ENCODE assay signal across 8 cellular contexts in the genomic region with DNA sequence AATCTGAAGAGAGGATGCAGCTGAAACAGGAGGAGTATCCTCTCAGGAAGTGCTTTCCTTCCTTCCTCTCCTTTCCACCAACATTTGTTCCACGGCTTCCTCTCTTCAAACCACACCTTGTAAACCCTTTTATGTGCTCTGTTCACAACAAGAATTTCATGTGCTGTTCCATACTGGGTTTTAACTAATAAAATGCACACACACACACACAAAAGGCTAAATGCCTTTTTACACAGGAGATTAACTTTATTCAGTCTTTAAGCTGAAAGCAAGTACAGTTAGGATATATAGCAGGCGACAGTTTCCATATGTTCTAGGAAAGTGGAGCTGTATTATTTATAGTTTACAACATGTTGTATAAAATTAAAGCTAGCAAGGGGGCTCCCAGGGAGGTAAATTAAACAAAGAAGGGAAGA.
A peak's percentile ranks its signal among the peaks of the same experiment; 100 is the strongest.
DNase-seq lines count a peak whose midpoint lies in the region; ATAC-seq and TF ChIP-seq lines count a peak whose summit lies in the region.

No MANE protein-coding gene starts in this region.

- H3K27ac ChIP-seq in gastroesophageal sphincter = peak overlapping the region; percentile 89 to 99 (median 94)
- peak overlapping the region in 4 of 5 donors; percentile 97 to 100 (median 100) for H3K27ac ChIP-seq in stomach

- peaks cover 0 to 29% (median 9%) of the 10 kb centered on the region in 3 donors for H3K4me1 ChIP-seq in gastroesophageal sphincter
- H3K4me1 ChIP-seq in stomach = peaks cover 21 to 37% (median 27%) of the 10 kb centered on the region in 4 donors

- intact Hi-C loops in stomach (cut with DNase I; ENCODE audit: low total_unique reads) (no loop called here), posterior vena cava (cut with DNase I) (no loop called here)

- DNase-seq in NCI-H510A treated with DMSO at 0.1 percent for 48 hours (lab: John Stamatoyannopoulos, UW) (peak; percentile 14), NCI-H510A (lab: John Stamatoyannopoulos, UW) (no peak), NCI-H82 (lab: John Stamatoyannopoulos, UW) (peak; percentile 19), stomach (no peak), hippocampal formation (lab: John Stamatoyannopoulos, UW) (no peak), posterior vena cava (ENCODE audit: low spot score) (no peak)
- no peak for DNase-seq in stimulated activated naive CD8-positive, alpha-beta T cell treated with anti-CD3 and anti-CD28 coated beads, Interleukin-15, amount 100 ng/mL, for 72 hours

- TF ChIP-seq CTCF in gastroesophageal sphincter (IDR thresholded peaks at IDR 0.05) = no peak
- TF ChIP-seq CTCF in stomach (IDR thresholded peaks at IDR 0.05) = no peak

- TF ChIP-seq EP300 in gastroesophageal sphincter (IDR thresholded peaks at IDR 0.05) (no peak), stomach (IDR thresholded peaks at IDR 0.05) (no peak)

- TF ChIP-seq POLR2A in gastroesophageal sphincter (IDR thresholded peaks at IDR 0.05) (no peak), stomach (IDR thresholded peaks at IDR 0.05) (no peak)

- no peak overlapping the region for H3K4me3 Mint-ChIP-seq in stimulated activated naive CD8-positive, alpha-beta T cell treated with anti-CD3 and anti-CD28 coated beads, Interleukin-15, amount 100 ng/mL, for 72 hours

- no peaks in the 10 kb centered on the region for H3K27me3 ChIP-seq in gastroesophageal sphincter
- H3K27me3 ChIP-seq in stomach = no peaks in the 10 kb centered on the region

- H3K4me1 Mint-ChIP-seq in stimulated activated naive CD8-positive, alpha-beta T cell treated with anti-CD3 and anti-CD28 coated beads, Interleukin-15, amount 100 ng/mL, for 72 hours = peaks cover 31% of the 10 kb centered on the region

- WGBS in gastroesophageal sphincter (ENCODE audit: low coverage in 1 of 2), 2 donors = 31 to 51% methylated on average over 2 of the region's 2 CpGs
- WGBS in stomach, 5 donors = 55 to 76% (median 64%) methylated on average over 2 of the region's 2 CpGs

- H3K9me3 ChIP-seq in gastroesophageal sphincter = no peaks in the 10 kb centered on the region
- H3K9me3 ChIP-seq in stomach = no peaks in the 10 kb centered on the region

- no peak overlapping the region for H3K27ac Mint-ChIP-seq in stimulated activated naive CD8-positive, alpha-beta T cell treated with anti-CD3 and anti-CD28 coated beads, Interleukin-15, amount 100 ng/mL, for 72 hours

- ATAC-seq in gastroesophageal sphincter = no peak
- no peak for ATAC-seq in stimulated activated naive CD8-positive, alpha-beta T cell treated with anti-CD3 and anti-CD28 coated beads, Interleukin-15, amount 100 ng/mL, for 72 hours

- no peaks in the 10 kb centered on the region for H3K27me3 Mint-ChIP-seq in stimulated activated naive CD8-positive, alpha-beta T cell treated with anti-CD3 and anti-CD28 coated beads, Interleukin-15, amount 100 ng/mL, for 72 hours

- H3K4me3 ChIP-seq in gastroesophageal sphincter (no peak overlapping the region), stomach (no peak overlapping the region)

- no peaks in the 10 kb centered on the region for H3K9me3 Mint-ChIP-seq in stimulated activated naive CD8-positive, alpha-beta T cell treated with anti-CD3 and anti-CD28 coated beads, Interleukin-15, amount 100 ng/mL, for 72 hours

- H3K36me3 ChIP-seq in gastroesophageal sphincter = peaks cover 0 to 2% of the 10 kb centered on the region in 2 donors
- H3K36me3 ChIP-seq in stomach = peaks cover 0 to 1% (median 0%) of the 10 kb centered on the region in 4 donors

Comparison
In these comparisons a context has a peak if more than half of its experiments do, and no peak if none do; other contexts are left out.
1. DNase-seq: peak in NCI-H510A treated with DMSO at 0.1 percent for 48 hours (single experiment) and NCI-H82 (single experiment); none in NCI-H510A (single experiment), stomach (single experiment), stimulated activated naive CD8-positive, alpha-beta T cell treated with anti-CD3 and anti-CD28 coated beads, Interleukin-15, amount 100 ng/mL, for 72 hours (0 of 2), hippocampal formation (0 of 2) and posterior vena cava (single experiment).